In genomic region chr13:70235565-70235964, GRCh38 we compare ENCODE assay signal across 10 cellular contexts.
"Had no signal": no experiment of that assay in that cellular context is flagged by ENCODE, and none has a peak within 500 bp of the region (broad histone marks: within the 10 kb centered on the region; RNA-seq: fewer than 3 reads in every experiment).

No MANE protein-coding gene starts in this region.

- H3K36me3 ChIP-seq: WERI-Rb-1 had no signal

- ATAC-seq: activated CD4-positive, alpha-beta T cell treated with anti-CD3 and anti-CD28 coated beads for 36 hours; activated CD4-positive, CD25-positive, alpha-beta regulatory T cell treated with anti-CD3 and anti-CD28 coated beads, Interleukin-2, amount 50 U/mL, for 24 hours; activated CD8-positive, alpha-beta memory T cell treated with anti-CD3 and anti-CD28 coated beads, Interleukin-2, amount 10 ng/mL, durations not matched to agents 7 days and 5 days; activated CD8-positive, alpha-beta T cell treated with anti-CD3 and anti-CD28 coated beads for 36 hours; activated CD8-positive, alpha-beta T cell treated with anti-CD3 and anti-CD28 coated beads, Interleukin-2, amount 10 ng/mL, durations not matched to agents 7 days and 5 days; T-cell; T-helper 17 cell; WTC11 had no signal

- H3K27ac ChIP-seq: VCaP, WERI-Rb-1 had no signal
